ENCODE assay signal across 8 cellular contexts in genomic region chr11:64036081-64037026, GRCh38. TPM values are rescaled to one million over a fixed set of nuclear protein-coding genes. Genes with fewer than 3 reads are reported as not detected.
A peak's percentile ranks its signal among the peaks of the same experiment; 100 is the strongest.
DNase-seq lines count a peak whose midpoint lies in the region; ATAC-seq, FAIRE-seq and TF ChIP-seq lines count a peak whose summit lies in the region.

No MANE protein-coding gene starts in this region.

- H3K79me2 ChIP-seq in GM12878 (ENCODE audit: control insufficient read depth, insufficient read depth, low read length): no peaks in the 10 kb centered on the region

- H3K27ac ChIP-seq in GM12878 (ENCODE audit: control insufficient read depth, insufficient read depth): no peak overlapping the region
- peak overlapping the region; percentile 84 for H3K27ac ChIP-seq in layer of hippocampus (ENCODE audit: low read depth, low read length)
- H3K27ac ChIP-seq in substantia nigra (ENCODE audit: low read depth, low read length, poor library complexity, severe bottlenecking): peak overlapping the region; percentile 87

- ATAC-seq in GM12878 (no peak), HG03175 (IDR thresholded peaks at IDR 0.05; ENCODE audit: unreplicated experiment) (no peak)

- intact Hi-C loops in GM12878 (cut with micrococcal nuclease; ENCODE audit: unreplicated experiment): no loop called here

- TF ChIP-seq EP300 in GM12878 (IDR thresholded peaks at IDR 0.05; ENCODE audit: borderline replicate concordance in 1 of 2, control insufficient read depth in 1 of 2, low read depth in 2 of 2, low read length in 2 of 2): no peak

- peak; percentile 23 for DNase-seq in stimulated activated CD4-positive, alpha-beta T cell treated with anti-CD3 and anti-CD28 coated beads, Interleukin-15, amount 100 ng/mL, for 24 hours
- DNase-seq in stimulated activated CD4-positive, alpha-beta T cell treated with anti-CD3 and anti-CD28 coated beads, Interleukin-4, amount 100 ng/mL, for 1 hour: no peak
- no peak for DNase-seq in GM12878 (ENCODE audit: low read depth, low spot score)
- peak in 22 of 49 donors; percentile 17 to 90 (median 52) for DNase-seq in substantia nigra (lab: John Stamatoyannopoulos, UW)
- no peak for DNase-seq in GF-D8 (lab: John Stamatoyannopoulos, UW)
- no peak for DNase-seq in NAMALWA (ENCODE audit: low spot score)

- no peak overlapping the region for H3K9ac ChIP-seq in GM12878 (ENCODE audit: control insufficient read depth, insufficient read depth, low read length)

- no peak overlapping the region for H3K4me2 ChIP-seq in GM12878 (ENCODE audit: control insufficient read depth, insufficient read depth)

- no peaks in the 10 kb centered on the region for H3K36me3 ChIP-seq in GM12878 (ENCODE audit: control insufficient read depth in 2 of 2, insufficient read depth in 2 of 2, low read length in 1 of 2)

- POLR2A ChIA-PET in GM12878 (lab: Charles Lee): no interaction called here

- RAD21 ChIA-PET in GM12878 (lab: Charles Lee; ENCODE audit: unreplicated experiment): no interaction called here

- in situ Hi-C loops in GM12878 (cut with MboI): no loop called here

- no peak overlapping the region for H3K4me3 ChIP-seq in GM12878

- H3K27me3 ChIP-seq in GM12878 (replicated peaks in 1 of 2; ENCODE audit: control insufficient read depth in 2 of 2, insufficient read depth in 2 of 2, low read length in 1 of 2) (peaks cover 0 to 10% of the 10 kb centered on the region in 2 experiments; a peak in 3 of 4 replicates), layer of hippocampus (ENCODE audit: control insufficient read depth, insufficient read depth, low read length) (no peaks in the 10 kb centered on the region)

- H4K20me1 ChIP-seq in GM12878 (ENCODE audit: control insufficient read depth, insufficient read depth): peaks cover 4% of the 10 kb centered on the region; the same call in 1 of the 2 replicates

- CTCF ChIA-PET in GM12878 (lab: Yijun Ruan, JAX): no interaction called here

- BruUV-seq in GM12878 (replicated peaks; lab: Mats Ljungman, UMichigan): no TSS peak

- SMC1A ChIA-PET in GM12878 (lab: Charles Lee; ENCODE audit: uncharacterized antibody, unreplicated experiment): no interaction called here

- no peak for TF ChIP-seq POLR2A in GM12878 (IDR thresholded peaks at IDR 0.05; ENCODE audit: low read depth, low read length)

- no peaks in the 10 kb centered on the region for H3K9me3 ChIP-seq in GM12878 (replicated peaks; ENCODE audit: control insufficient read depth, insufficient read depth, low read length)

- H3K4me1 ChIP-seq in GM12878 (ENCODE audit: control insufficient read depth, insufficient read depth, low read length): no peaks in the 10 kb centered on the region

- 14% methylated on average over 62 of the region's 85 CpGs for WGBS in GM12878 (ENCODE audit: insufficient coverage, insufficient replicate concordance, low lambda C conversion rate, missing lambda C conversion rate)

- no peak for TF ChIP-seq RAD21 in GM12878 (IDR thresholded peaks at IDR 0.05; ENCODE audit: insufficient read depth, low read depth, low read length)

- no peak overlapping the region for H2AFZ ChIP-seq in GM12878 (ENCODE audit: control insufficient read depth, low read depth, low read length)

- FAIRE-seq in GM12878 (lab: Jason Lieb, UNC): no peak

- TF ChIP-seq CTCF in GM12878 (IDR thresholded peaks at IDR 0.05 in 2 of 3, conservative IDR thresholded peaks at IDR 0.05 in 1 of 3; ENCODE audit: control insufficient read depth in 2 of 3, extremely low read depth in 1 of 3, insufficient read depth in 1 of 3, low read depth in 3 of 3, low read length in 3 of 3): no peak

TF ChIP-seq in GM12878, 131 proteins besides CTCF, POLR2A, EP300 and RAD21:
- TF ChIP-seq SUZ12 (IDR thresholded peaks at IDR 0.05; ENCODE audit: unreplicated experiment) (peak; percentile 48), BMI1 (IDR thresholded peaks at IDR 0.05; ENCODE audit: borderline replicate concordance) (no peak)

RNA-seq across cellular contexts. Expression of gene FLRT1, which starts 0.6 kb away (rescaled TPM):
- not detected in 2 replicates for total RNA-seq in GM12878 (2013; cell fraction: nucleolus; rRNA removed)
- total RNA-seq in GM12878 (2014; rRNA removed) (not detected in 2 replicates), GM12878 (2014; rRNA removed; fragmentation: Illumina TruSeq; extraction: Trizol) (not detected in 2 replicates), GM12878 (2021) (not detected in 2 replicates)
- not detected for polyA plus RNA-seq in GM12878 (2011; ENCODE audit: low read depth)
- polyA plus RNA-seq in GM12878 (2011; rRNA removed) (not detected in 2 replicates), GM12878 (2014; fragmentation: Illumina TruSeq; extraction: Trizol) (not detected in 2 replicates), GM12878 (2014; fragmentation: Nextera tagmentation; extraction: Ambion mirVana) (not detected), GM12878 (2014; rRNA removed) (not detected in 2 replicates), GM12878 (2016; fragmentation: Nextera tagmentation; extraction: Ambion mirVana) (under 1 TPM; 0.10 to 0.12 TPM)
- polyA plus RNA-seq in GM12878 (2011; cell fraction: cytosol; rRNA removed): not detected in 2 replicates
- polyA plus RNA-seq in GM12878 (2011; cell fraction: nucleus; rRNA removed): not detected in 2 replicates
- 0.08 and 0.09 TPM in 2 replicates for polyA plus RNA-seq in GM12878 (2012)
- not detected in 2 replicates for polyA minus RNA-seq in GM12878 (2011; rRNA and poly(A)+ RNA removed)
- polyA minus RNA-seq in GM12878 (2011; cell fraction: cytosol; rRNA and poly(A)+ RNA removed): not detected in 2 replicates
- polyA minus RNA-seq in GM12878 (2011; cell fraction: nucleus; rRNA and poly(A)+ RNA removed): not detected in 2 replicates

RNA-seq across cellular contexts. Expression of gene OTUB1, which starts 50.1 kb away (rescaled TPM):
- 33.2 and 38.5 TPM in 2 replicates for total RNA-seq in GM12878 (2013; cell fraction: nucleolus; rRNA removed)
- 95.4 and 108 TPM in 2 replicates for total RNA-seq in GM12878 (2014; rRNA removed)
- 46.8 and 49.6 TPM in 2 replicates for total RNA-seq in GM12878 (2014; rRNA removed; fragmentation: Illumina TruSeq; extraction: Trizol)
- total RNA-seq in GM12878 (2021): 95.0 and 96.9 TPM in 2 replicates
- polyA plus RNA-seq in GM12878 (2011; ENCODE audit: low read depth): 58.7 TPM
- polyA plus RNA-seq in GM12878 (2011; rRNA removed): 54.4 and 137 TPM in 2 replicates
- 184 and 238 TPM in 2 replicates for polyA plus RNA-seq in GM12878 (2011; cell fraction: cytosol; rRNA removed)
- 334 and 345 TPM in 2 replicates for polyA plus RNA-seq in GM12878 (2011; cell fraction: nucleus; rRNA removed)
- 91.8 and 114 TPM in 2 replicates for polyA plus RNA-seq in GM12878 (2012)
- polyA plus RNA-seq in GM12878 (2014; fragmentation: Illumina TruSeq; extraction: Trizol): 47.3 and 70.4 TPM in 2 replicates
- polyA plus RNA-seq in GM12878 (2014; fragmentation: Nextera tagmentation; extraction: Ambion mirVana): 100 to 1,000 TPM; 125 to 225 TPM
- polyA plus RNA-seq in GM12878 (2014; rRNA removed): 156 and 169 TPM in 2 replicates
- polyA plus RNA-seq in GM12878 (2016; fragmentation: Nextera tagmentation; extraction: Ambion mirVana): 100 to 1,000 TPM; 165 to 174 TPM
- 76.3 and 115 TPM in 2 replicates for polyA minus RNA-seq in GM12878 (2011; rRNA and poly(A)+ RNA removed)
- 42.0 and 47.6 TPM in 2 replicates for polyA minus RNA-seq in GM12878 (2011; cell fraction: cytosol; rRNA and poly(A)+ RNA removed)
- polyA minus RNA-seq in GM12878 (2011; cell fraction: nucleus; rRNA and poly(A)+ RNA removed): 33.0 and 52.4 TPM in 2 replicates
